Comparison of ENCODE assay signal across 10 cellular contexts in genomic region chr2:217929757-217930707, GRCh38.
DNase-seq lines count a peak whose midpoint lies in the region; TF ChIP-seq lines count a peak whose summit lies in the region.
"Had no signal": no experiment of that assay in that cellular context is flagged by ENCODE, and none has a peak within 500 bp of the region (broad histone marks: within the 10 kb centered on the region; RNA-seq: fewer than 3 reads in every experiment).

No MANE protein-coding gene starts in this region.

- no peaks in the 10 kb centered on the region for H4K20me1 ChIP-seq in MM.1S (ENCODE audit: insufficient read depth, low read length)

- intact Hi-C loops in esophagus squamous epithelium (cut with DNase I) = no loop called here

- H3K27ac ChIP-seq in esophagus squamous epithelium (peak overlapping the region; percentile 87 to 95 (median 92)), MM.1S (ENCODE audit: low read length) (no peak overlapping the region)
- H3K27ac ChIP-seq: 22Rv1 had no signal

- no peaks in the 10 kb centered on the region for H3K36me3 Mint-ChIP-seq in type B pancreatic cell

- H3K27ac Mint-ChIP-seq in type B pancreatic cell = peak overlapping the region; percentile 89

- no peaks in the 10 kb centered on the region for H3K9me3 ChIP-seq in esophagus squamous epithelium
- no peaks in the 10 kb centered on the region for H3K9me3 ChIP-seq in mucosa of stomach (ENCODE audit: control insufficient read depth, low read length)
- no peaks in the 10 kb centered on the region for H3K9me3 ChIP-seq in MM.1S (replicated peaks; ENCODE audit: insufficient read depth, low read length)

- H3K27me3 ChIP-seq in esophagus squamous epithelium (no peaks in the 10 kb centered on the region), mucosa of stomach (ENCODE audit: control insufficient read depth, insufficient read depth, low read length) (no peaks in the 10 kb centered on the region), MM.1S (replicated peaks; ENCODE audit: insufficient read depth, low read length) (peaks cover 6% of the 10 kb centered on the region; the same call in 1 of the 2 replicates)

- TF ChIP-seq CTCF in esophagus squamous epithelium (IDR thresholded peaks at IDR 0.05) = no peak
- no peak for TF ChIP-seq CTCF in type B pancreatic cell (conservative IDR thresholded peaks at IDR 0.05)
- no peak for TF ChIP-seq CTCF in MM.1S (IDR thresholded peaks at IDR 0.05; ENCODE audit: low read length)

- H3K9me3 Mint-ChIP-seq in type B pancreatic cell = no peaks in the 10 kb centered on the region

- no peaks in the 10 kb centered on the region for H3K27me3 Mint-ChIP-seq in type B pancreatic cell

- H3K4me3 ChIP-seq in esophagus squamous epithelium = peak overlapping the region in 1 of 4 donors; percentile 39
- no peak overlapping the region for H3K4me3 ChIP-seq in mucosa of stomach (ENCODE audit: low read length)
- H3K4me3 ChIP-seq in MM.1S (ENCODE audit: low read length) = no peak overlapping the region

- no peak overlapping the region for H2AFZ ChIP-seq in MM.1S (ENCODE audit: low read length)

- H3K4me1 Mint-ChIP-seq in type B pancreatic cell (ENCODE audit: unreplicated experiment) = peaks cover 68% of the 10 kb centered on the region

- no peaks in the 10 kb centered on the region for H3K79me2 ChIP-seq in MM.1S (ENCODE audit: low read length)

- TF ChIP-seq POLR2A in esophagus squamous epithelium (IDR thresholded peaks at IDR 0.05) (no peak), erythroblast (IDR thresholded peaks at IDR 0.05; ENCODE audit: low read length) (no peak)

- no peaks in the 10 kb centered on the region for H3F3A ChIP-seq in MM.1S (ENCODE audit: insufficient read depth, low read length)

- DNase-seq in NCI-H2029 (lab: John Stamatoyannopoulos, UW) = peak; percentile 25
- no peak for DNase-seq in NCI-H2029 treated with DMSO at 0.1 percent for 48 hours (lab: John Stamatoyannopoulos, UW)
- DNase-seq in esophagus squamous epithelium (lab: John Stamatoyannopoulos, UW) = no peak
- no peak for DNase-seq in type B pancreatic cell (ENCODE audit: extremely low spot score, unreplicated experiment)
- DNase-seq in SW 1271 (lab: John Stamatoyannopoulos, UW) = no peak
- no peak for DNase-seq in erythroblast (lab: John Stamatoyannopoulos, UW)
- DNase-seq in MM.1S = no peak
- DNase-seq: activated CD8-positive, alpha-beta memory T cell treated with anti-CD3 and anti-CD28 coated beads, Interleukin-2, amount 50 U/mL, for 4 hours had no signal

- H3K4me1 ChIP-seq in esophagus squamous epithelium (peaks cover 64 to 100% (median 83%) of the 10 kb centered on the region in 3 donors), mucosa of stomach (ENCODE audit: control insufficient read depth, insufficient read depth, low read length) (peaks cover 51% of the 10 kb centered on the region), MM.1S (ENCODE audit: low read length) (no peaks in the 10 kb centered on the region)

- H3K4me2 ChIP-seq in MM.1S (ENCODE audit: low read depth, low read length) = no peak overlapping the region

- peaks cover 0 to 12% (median 0%) of the 10 kb centered on the region in 3 donors for H3K36me3 ChIP-seq in esophagus squamous epithelium
- H3K36me3 ChIP-seq in mucosa of stomach (ENCODE audit: control insufficient read depth, insufficient read depth, low read length) = no peaks in the 10 kb centered on the region
- H3K36me3 ChIP-seq in MM.1S (replicated peaks; ENCODE audit: insufficient read depth, low read length) = no peaks in the 10 kb centered on the region

- peak overlapping the region; percentile 76 for H3K4me3 Mint-ChIP-seq in type B pancreatic cell

- 54 to 73% methylated on average over 10 to 13 of the region's 14 CpGs for WGBS in esophagus squamous epithelium, 2 donors

- H3K9me2 ChIP-seq in MM.1S (replicated peaks; ENCODE audit: insufficient read depth, low read length) = no peaks in the 10 kb centered on the region

- H3K9ac ChIP-seq in mucosa of stomach (ENCODE audit: low read length) (peak overlapping the region; percentile 52), MM.1S (ENCODE audit: low read length) (no peak overlapping the region)
